ENCODE assay signal across 7 cellular contexts in genomic region chr1:18434041-18434440, GRCh38. TPM values are rescaled to one million over a fixed set of nuclear protein-coding genes. Genes with fewer than 3 reads are reported as not detected.
"Had no signal": no experiment of that assay in that cellular context is flagged by ENCODE, and none has a peak within 500 bp of the region (broad histone marks: within the 10 kb centered on the region; RNA-seq: fewer than 3 reads in every experiment).

No MANE protein-coding gene starts in this region.

- H3K4me3 ChIP-seq: GM23248, K562 had no signal

- H3K9ac ChIP-seq: GM23248 had no signal

- ATAC-seq: K562 had no signal

- H3K27ac ChIP-seq: GM23248 had no signal

- DNase-seq: GM23248, GOT3, H9, HCEC 1CT, IMR-90, KG1 had no signal

- H3K27ac Mint-ChIP-seq: H9 had no signal

- H3K4me3 Mint-ChIP-seq: H9 had no signal

- H2AFZ ChIP-seq: GM23248 had no signal

RNA-seq across cellular contexts. Expression of gene KLHDC7A, which starts 46.7 kb away (rescaled TPM):
- total RNA-seq: GM23248, IMR-90 had no signal
- polyA plus RNA-seq: GM23248, IMR-90 had no signal
